Comparison of ENCODE assay signal across 1 cellular context in genomic region chr11:57440744-57441414, GRCh38.
TF ChIP-seq lines count a peak whose summit lies in the region.

No MANE protein-coding gene starts in this region.

TF ChIP-seq in HepG2, 621 proteins besides CTCF, POLR2A, EP300 and RAD21 (continues in another document):
- TF ChIP-seq ZNF747 (CRISPR knock-in tag; IDR thresholded peaks at IDR 0.05; ENCODE audit: borderline replicate concordance) (no peak), GZF1 (CRISPR knock-in tag; IDR thresholded peaks at IDR 0.05) (no peak; the same call in 1 of the 2 replicates), ZNF891 (CRISPR knock-in tag; IDR thresholded peaks at IDR 0.05) (no peak), ZFP41 (CRISPR knock-in tag; IDR thresholded peaks at IDR 0.05; ENCODE audit: borderline replicate concordance) (no peak), SP5 (CRISPR knock-in tag; IDR thresholded peaks at IDR 0.05; ENCODE audit: borderline replicate concordance, low read depth) (no peak), KDM5A (IDR thresholded peaks at IDR 0.05; ENCODE audit: borderline replicate concordance, low read length) (0 out of 2 replicates have a peak, but pooled peaks have one; percentile 1), ZNF512B (CRISPR knock-in tag; IDR thresholded peaks at IDR 0.05; ENCODE audit: borderline replicate concordance) (peak; percentile 28; the same call in 1 of the 2 replicates), FIP1L1 (IDR thresholded peaks at IDR 0.05; ENCODE audit: borderline replicate concordance, insufficient read depth, low read depth, low read length) (no peak), LCORL (IDR thresholded peaks at IDR 0.05) (no peak), LCORL (CRISPR knock-in tag; IDR thresholded peaks at IDR 0.05) (no peak; the same call in 1 of the 2 replicates), ARNT2 (CRISPR knock-in tag; IDR thresholded peaks at IDR 0.05; ENCODE audit: low read depth) (no peak), SRSF1 (optimal IDR thresholded peaks at IDR 0.05; ENCODE audit: low read depth, low read length) (no peak), PAWR (CRISPR knock-in tag; IDR thresholded peaks at IDR 0.05; ENCODE audit: borderline replicate concordance) (no peak), ZNF24 (IDR thresholded peaks at IDR 0.05) (no peak), ETV5 (CRISPR knock-in tag; IDR thresholded peaks at IDR 0.05; ENCODE audit: borderline replicate concordance) (no peak), ZSCAN31 (CRISPR knock-in tag; IDR thresholded peaks at IDR 0.05; ENCODE audit: low read depth) (no peak), TFDP2 (CRISPR knock-in tag; IDR thresholded peaks at IDR 0.05) (no peak), ZNF609 (CRISPR knock-in tag; IDR thresholded peaks at IDR 0.05; ENCODE audit: borderline replicate concordance) (peak; percentile 70; the same call in 1 of the 2 replicates), THAP7 (CRISPR knock-in tag; IDR thresholded peaks at IDR 0.05) (no peak), ZNF382 (CRISPR knock-in tag; IDR thresholded peaks at IDR 0.05; ENCODE audit: borderline replicate concordance) (no peak), BORCS8-MEF2B (CRISPR knock-in tag; IDR thresholded peaks at IDR 0.05) (no peak), HDAC2 (CRISPR knock-in tag; IDR thresholded peaks at IDR 0.05) (peak; percentile 43), HMGXB4 (CRISPR knock-in tag; IDR thresholded peaks at IDR 0.05; ENCODE audit: borderline replicate concordance in 1 of 2, low read depth in 1 of 2) (0 out of 4 replicates have a peak, but pooled peaks of 1 of the 2 experiments have one; percentile 19), GATAD1 (CRISPR knock-in tag; IDR thresholded peaks at IDR 0.05) (0 out of 2 replicates have a peak, but pooled peaks have one; percentile 47), SOX5 (CRISPR knock-in tag; IDR thresholded peaks at IDR 0.05; ENCODE audit: borderline replicate concordance) (peak; percentile 67; the same call in 1 of the 2 replicates), ELF3 (CRISPR knock-in tag; IDR thresholded peaks at IDR 0.05) (peak; percentile 46; the same call in 1 of the 2 replicates), E2F1 (CRISPR knock-in tag; IDR thresholded peaks at IDR 0.05) (no peak), IRF2 (CRISPR knock-in tag; IDR thresholded peaks at IDR 0.05) (no peak), RARG (CRISPR knock-in tag; IDR thresholded peaks at IDR 0.05; ENCODE audit: low read depth) (no peak), ZBTB14 (CRISPR knock-in tag; IDR thresholded peaks at IDR 0.05) (no peak), U2AF1 (optimal IDR thresholded peaks at IDR 0.05; ENCODE audit: low read depth, low read length) (no peak)
- TF ChIP-seq, protein P1, sequence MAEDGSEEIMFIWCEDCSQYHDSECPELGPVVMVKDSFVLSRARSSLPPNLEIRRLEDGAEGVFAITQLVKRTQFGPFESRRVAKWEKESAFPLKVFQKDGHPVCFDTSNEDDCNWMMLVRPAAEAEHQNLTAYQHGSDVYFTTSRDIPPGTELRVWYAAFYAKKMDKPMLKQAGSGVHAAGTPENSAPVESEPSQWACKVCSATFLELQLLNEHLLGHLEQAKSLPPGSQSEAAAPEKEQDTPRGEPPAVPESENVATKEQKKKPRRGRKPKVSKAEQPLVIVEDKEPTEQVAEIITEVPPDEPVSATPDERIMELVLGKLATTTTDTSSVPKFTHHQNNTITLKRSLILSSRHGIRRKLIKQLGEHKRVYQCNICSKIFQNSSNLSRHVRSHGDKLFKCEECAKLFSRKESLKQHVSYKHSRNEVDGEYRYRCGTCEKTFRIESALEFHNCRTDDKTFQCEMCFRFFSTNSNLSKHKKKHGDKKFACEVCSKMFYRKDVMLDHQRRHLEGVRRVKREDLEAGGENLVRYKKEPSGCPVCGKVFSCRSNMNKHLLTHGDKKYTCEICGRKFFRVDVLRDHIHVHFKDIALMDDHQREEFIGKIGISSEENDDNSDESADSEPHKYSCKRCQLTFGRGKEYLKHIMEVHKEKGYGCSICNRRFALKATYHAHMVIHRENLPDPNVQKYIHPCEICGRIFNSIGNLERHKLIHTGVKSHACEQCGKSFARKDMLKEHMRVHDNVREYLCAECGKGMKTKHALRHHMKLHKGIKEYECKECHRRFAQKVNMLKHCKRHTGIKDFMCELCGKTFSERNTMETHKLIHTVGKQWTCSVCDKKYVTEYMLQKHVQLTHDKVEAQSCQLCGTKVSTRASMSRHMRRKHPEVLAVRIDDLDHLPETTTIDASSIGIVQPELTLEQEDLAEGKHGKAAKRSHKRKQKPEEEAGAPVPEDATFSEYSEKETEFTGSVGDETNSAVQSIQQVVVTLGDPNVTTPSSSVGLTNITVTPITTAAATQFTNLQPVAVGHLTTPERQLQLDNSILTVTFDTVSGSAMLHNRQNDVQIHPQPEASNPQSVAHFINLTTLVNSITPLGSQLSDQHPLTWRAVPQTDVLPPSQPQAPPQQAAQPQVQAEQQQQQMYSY (CRISPR knock-in tag; IDR thresholded peaks at IDR 0.05): no peak
- TF ChIP-seq, protein P2, sequence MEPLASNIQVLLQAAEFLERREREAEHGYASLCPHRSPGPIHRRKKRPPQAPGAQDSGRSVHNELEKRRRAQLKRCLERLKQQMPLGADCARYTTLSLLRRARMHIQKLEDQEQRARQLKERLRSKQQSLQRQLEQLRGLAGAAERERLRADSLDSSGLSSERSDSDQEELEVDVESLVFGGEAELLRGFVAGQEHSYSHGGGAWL (CRISPR knock-in tag; IDR thresholded peaks at IDR 0.05): no peak
- TF ChIP-seq, protein P3, sequence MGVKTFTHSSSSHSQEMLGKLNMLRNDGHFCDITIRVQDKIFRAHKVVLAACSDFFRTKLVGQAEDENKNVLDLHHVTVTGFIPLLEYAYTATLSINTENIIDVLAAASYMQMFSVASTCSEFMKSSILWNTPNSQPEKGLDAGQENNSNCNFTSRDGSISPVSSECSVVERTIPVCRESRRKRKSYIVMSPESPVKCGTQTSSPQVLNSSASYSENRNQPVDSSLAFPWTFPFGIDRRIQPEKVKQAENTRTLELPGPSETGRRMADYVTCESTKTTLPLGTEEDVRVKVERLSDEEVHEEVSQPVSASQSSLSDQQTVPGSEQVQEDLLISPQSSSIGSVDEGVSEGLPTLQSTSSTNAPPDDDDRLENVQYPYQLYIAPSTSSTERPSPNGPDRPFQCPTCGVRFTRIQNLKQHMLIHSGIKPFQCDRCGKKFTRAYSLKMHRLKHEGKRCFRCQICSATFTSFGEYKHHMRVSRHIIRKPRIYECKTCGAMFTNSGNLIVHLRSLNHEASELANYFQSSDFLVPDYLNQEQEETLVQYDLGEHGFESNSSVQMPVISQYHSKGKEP (CRISPR knock-in tag; IDR thresholded peaks at IDR 0.05): no peak
- TF ChIP-seq, protein P4, sequence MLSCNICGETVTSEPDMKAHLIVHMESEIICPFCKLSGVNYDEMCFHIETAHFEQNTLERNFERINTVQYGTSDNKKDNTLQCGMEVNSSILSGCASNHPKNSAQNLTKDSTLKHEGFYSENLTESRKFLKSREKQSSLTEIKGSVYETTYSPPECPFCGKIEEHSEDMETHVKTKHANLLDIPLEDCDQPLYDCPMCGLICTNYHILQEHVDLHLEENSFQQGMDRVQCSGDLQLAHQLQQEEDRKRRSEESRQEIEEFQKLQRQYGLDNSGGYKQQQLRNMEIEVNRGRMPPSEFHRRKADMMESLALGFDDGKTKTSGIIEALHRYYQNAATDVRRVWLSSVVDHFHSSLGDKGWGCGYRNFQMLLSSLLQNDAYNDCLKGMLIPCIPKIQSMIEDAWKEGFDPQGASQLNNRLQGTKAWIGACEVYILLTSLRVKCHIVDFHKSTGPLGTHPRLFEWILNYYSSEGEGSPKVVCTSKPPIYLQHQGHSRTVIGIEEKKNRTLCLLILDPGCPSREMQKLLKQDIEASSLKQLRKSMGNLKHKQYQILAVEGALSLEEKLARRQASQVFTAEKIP (CRISPR knock-in tag; IDR thresholded peaks at IDR 0.05; ENCODE audit: borderline replicate concordance): no peak
